ENCODE assay signal across 8 cellular contexts in genomic region chr10:50653142-50653541, GRCh38. TPM values are rescaled to one million over a fixed set of nuclear protein-coding genes. Genes with fewer than 3 reads are reported as not detected.
DNase-seq lines count a peak whose midpoint lies in the region; ATAC-seq, FAIRE-seq and TF ChIP-seq lines count a peak whose summit lies in the region.

No MANE protein-coding gene starts in this region.

- H3K4me1 Mint-ChIP-seq in activated naive CD4-positive, alpha-beta T cell treated with anti-CD3 and anti-CD28 coated beads, Interleukin-2, amount 10 ng/mL, durations not matched to agents 7 days and 5 days, result peaks cover 16% of the 10 kb centered on the region
- H3K4me1 Mint-ChIP-seq in astrocyte (ENCODE audit: low read depth, unreplicated experiment), result peaks cover 6% of the 10 kb centered on the region

- H3K27ac Mint-ChIP-seq in activated naive CD4-positive, alpha-beta T cell treated with anti-CD3 and anti-CD28 coated beads, Interleukin-2, amount 10 ng/mL, durations not matched to agents 7 days and 5 days, result no peak overlapping the region
- no peak overlapping the region for H3K27ac Mint-ChIP-seq in astrocyte (ENCODE audit: unreplicated experiment)

- H3K27ac ChIP-seq in astrocyte (ENCODE audit: low read depth, low read length), result no peak overlapping the region
- no peak overlapping the region for H3K27ac ChIP-seq in tibial artery

- H3K27me3 Mint-ChIP-seq in activated naive CD4-positive, alpha-beta T cell treated with anti-CD3 and anti-CD28 coated beads, Interleukin-2, amount 10 ng/mL, durations not matched to agents 7 days and 5 days, result peaks cover 18% of the 10 kb centered on the region
- H3K27me3 Mint-ChIP-seq in astrocyte (ENCODE audit: low read depth, unreplicated experiment), result no peaks in the 10 kb centered on the region

- no peaks in the 10 kb centered on the region for H4K20me1 ChIP-seq in astrocyte (ENCODE audit: insufficient read depth, low read length)

- H3K9me3 ChIP-seq in astrocyte (ENCODE audit: insufficient read depth, low read depth, low read length) (no peaks in the 10 kb centered on the region), tibial artery (no peaks in the 10 kb centered on the region)

- TF ChIP-seq CTCF in astrocyte (IDR thresholded peaks at IDR 0.05; ENCODE audit: insufficient read depth, low read depth, low read length) (peak; percentile 43), tibial artery (IDR thresholded peaks at IDR 0.05) (peak; percentile 52 to 60)

- CTCF ChIA-PET in activated naive CD4-positive, alpha-beta T cell treated with anti-CD3 and anti-CD28 coated beads, Interleukin-2, amount 10 ng/mL, durations not matched to agents 7 days and 5 days (lab: Charles Lee), result interaction anchor here (0.8 to 1.6 kb wide), 8 partner anchors 9 to 121 kb away, joined by 3 to 9 read pairs (median 4); no protein-coding TSS in a partner anchor

- H2AFZ ChIP-seq in astrocyte (ENCODE audit: low read depth, low read length), result no peak overlapping the region

- no peak for FAIRE-seq in astrocyte (lab: Jason Lieb, UNC)

- H3K4me3 Mint-ChIP-seq in activated naive CD4-positive, alpha-beta T cell treated with anti-CD3 and anti-CD28 coated beads, Interleukin-2, amount 10 ng/mL, durations not matched to agents 7 days and 5 days, result no peak overlapping the region
- no peak overlapping the region for H3K4me3 Mint-ChIP-seq in astrocyte (ENCODE audit: unreplicated experiment)

- ATAC-seq in HG03442 (IDR thresholded peaks at IDR 0.05; ENCODE audit: unreplicated experiment) (peak; percentile 34), HG03565 (IDR thresholded peaks at IDR 0.05; ENCODE audit: unreplicated experiment) (no peak)

- no peaks in the 10 kb centered on the region for H3K36me3 ChIP-seq in astrocyte (ENCODE audit: insufficient read depth, low read length)
- no peaks in the 10 kb centered on the region for H3K36me3 ChIP-seq in tibial artery

- no peak overlapping the region for H3K9ac ChIP-seq in astrocyte (ENCODE audit: low read length)

- no peaks in the 10 kb centered on the region for H3K9me3 Mint-ChIP-seq in activated naive CD4-positive, alpha-beta T cell treated with anti-CD3 and anti-CD28 coated beads, Interleukin-2, amount 10 ng/mL, durations not matched to agents 7 days and 5 days
- H3K9me3 Mint-ChIP-seq in astrocyte (ENCODE audit: unreplicated experiment), result no peaks in the 10 kb centered on the region

- H3K4me1 ChIP-seq in astrocyte (ENCODE audit: insufficient read depth, low read length) (no peaks in the 10 kb centered on the region), tibial artery (no peaks in the 10 kb centered on the region)

- H3K4me2 ChIP-seq in astrocyte (ENCODE audit: low read length), result no peak overlapping the region

- H3K27me3 ChIP-seq in astrocyte (ENCODE audit: insufficient read depth, low read length) (peaks cover 6% of the 10 kb centered on the region), tibial artery (no peaks in the 10 kb centered on the region)

- intact Hi-C loops in tibial artery (cut with DNase I; ENCODE audit: low total_unique reads), result no loop called here

- H3K79me2 ChIP-seq in astrocyte (ENCODE audit: insufficient read depth, low read length), result no peaks in the 10 kb centered on the region

- no peaks in the 10 kb centered on the region for H3K36me3 Mint-ChIP-seq in activated naive CD4-positive, alpha-beta T cell treated with anti-CD3 and anti-CD28 coated beads, Interleukin-2, amount 10 ng/mL, durations not matched to agents 7 days and 5 days
- H3K36me3 Mint-ChIP-seq in astrocyte (ENCODE audit: low read depth, unreplicated experiment), result no peaks in the 10 kb centered on the region

- no peak overlapping the region for H3K4me3 ChIP-seq in astrocyte (ENCODE audit: insufficient read depth, low read depth, low read length)
- H3K4me3 ChIP-seq in tibial artery, result no peak overlapping the region

- peak; percentile 44 for DNase-seq in activated naive CD4-positive, alpha-beta T cell treated with anti-CD3 and anti-CD28 coated beads, Interleukin-2, amount 10 ng/mL, durations not matched to agents 7 days and 5 days
- no peak for DNase-seq in activated naive CD4-positive, alpha-beta T cell (lab: John Stamatoyannopoulos, UW)
- DNase-seq in astrocyte (ENCODE audit: low read depth) (peak; percentile 6), iPS-NIHi7 (ENCODE audit: extremely low spot score) (peak; percentile 13), tibial artery (no peak), COLO829 (ENCODE audit: low spot score) (no peak)

RNA-seq across cellular contexts. Expression of gene SGMS1, which starts 29.4 kb away (rescaled TPM):
- total RNA-seq in astrocyte, result 22.3 and 25.6 TPM in 2 replicates

Comparison
In these comparisons a context has a peak if more than half of its experiments do, and no peak if none do; other contexts are left out.
1. DNase-seq: peak in activated naive CD4-positive, alpha-beta T cell treated with anti-CD3 and anti-CD28 coated beads, Interleukin-2, amount 10 ng/mL, durations not matched to agents 7 days and 5 days (single experiment), astrocyte (single experiment) and iPS-NIHi7 (single experiment); none in activated naive CD4-positive, alpha-beta T cell (0 of 4), tibial artery (0 of 2) and COLO829 (single experiment).